Comparison of ENCODE assay signal across 8 cellular contexts in genomic region chr16:2884041-2884451, GRCh38. TPM values are rescaled to one million over a fixed set of nuclear protein-coding genes. Genes with fewer than 3 reads are reported as not detected.
A peak's percentile ranks its signal among the peaks of the same experiment; 100 is the strongest.
DNase-seq lines count a peak whose midpoint lies in the region; ATAC-seq, FAIRE-seq and TF ChIP-seq lines count a peak whose summit lies in the region.

No MANE protein-coding gene starts in this region.

- TF ChIP-seq POLR2A in GM12878 (IDR thresholded peaks at IDR 0.05; ENCODE audit: low read depth, low read length): no peak

- FAIRE-seq in GM12878 (lab: Jason Lieb, UNC): no peak

- BruUV-seq in GM12878 (replicated peaks; lab: Mats Ljungman, UMichigan): no TSS peak

- no peak for TF ChIP-seq RAD21 in GM12878 (IDR thresholded peaks at IDR 0.05; ENCODE audit: insufficient read depth, low read depth, low read length)

- intact Hi-C loops in GM12878 (cut with micrococcal nuclease; ENCODE audit: unreplicated experiment): no loop called here

- 98% methylated on average over 18 of the region's 18 CpGs for whole genome bisulfite sequencing in GM12878 (ENCODE audit: insufficient coverage, insufficient replicate concordance, low lambda C conversion rate, missing lambda C conversion rate)

- H2AFZ ChIP-seq in GM12878 (ENCODE audit: control insufficient read depth, low read depth, low read length): no peak overlapping the region

- DNase-seq in stimulated activated naive CD8-positive, alpha-beta T cell treated with anti-CD3 and anti-CD28 coated beads, Interleukin-15, Interleukin-2, amounts not matched to agents 100 U/mL and 50 U/mL, for 24 hours: no peak
- DNase-seq in GM12878 (ENCODE audit: low read depth, low spot score): no peak
- DNase-seq in mesothelial cell of epicardium (ENCODE audit: low spot score in 2 of 2, unreplicated experiment in 2 of 2): no peak
- DNase-seq in SKM-1 treated with dmso at 0.1 percent for 144 hours (lab: John Stamatoyannopoulos, UW; ENCODE audit: unreplicated experiment): no peak
- no peak for DNase-seq in GDM1 (lab: John Stamatoyannopoulos, UW)
- no peak for DNase-seq in iPS-NIHi7 (ENCODE audit: extremely low spot score)

- no peak for TF ChIP-seq EP300 in GM12878 (IDR thresholded peaks at IDR 0.05; ENCODE audit: borderline replicate concordance in 1 of 2, control insufficient read depth in 1 of 2, low read depth in 2 of 2, low read length in 2 of 2)

- RAD21 ChIA-PET in GM12878 (lab: Charles Lee; ENCODE audit: unreplicated experiment): interaction anchor here (1.0 to 2.1 kb wide), 6 partner anchors 13 to 43 kb away, joined by 3 to 19 read pairs (median 8); partner anchors contain the start of gene FLYWCH1

- H3K27me3 ChIP-seq in GM12878 (replicated peaks in 1 of 2; ENCODE audit: control insufficient read depth in 2 of 2, insufficient read depth in 2 of 2, low read length in 1 of 2): no peaks in the 10 kb centered on the region

- peaks cover 21% of the 10 kb centered on the region for H3K4me1 Mint-ChIP-seq in stimulated activated naive CD8-positive, alpha-beta T cell treated with anti-CD3 and anti-CD28 coated beads, Interleukin-15, Interleukin-2, amounts not matched to agents 100 ng/mL and 50 ng/mL, for 24 hours (ENCODE audit: low read depth)
- peaks cover 8% of the 10 kb centered on the region for H3K4me1 Mint-ChIP-seq in mesothelial cell of epicardium

- peaks cover 8% of the 10 kb centered on the region for H3K4me1 ChIP-seq in GM12878 (ENCODE audit: control insufficient read depth, insufficient read depth, low read length)

- TF ChIP-seq CTCF in GM12878 (IDR thresholded peaks at IDR 0.05 in 2 of 3, conservative IDR thresholded peaks at IDR 0.05 in 1 of 3; ENCODE audit: control insufficient read depth in 2 of 3, extremely low read depth in 1 of 3, insufficient read depth in 1 of 3, low read depth in 3 of 3, low read length in 3 of 3) (no peak), mesothelial cell of epicardium (IDR thresholded peaks at IDR 0.05; ENCODE audit: unreplicated experiment) (no peak)

- no peaks in the 10 kb centered on the region for H4K20me1 ChIP-seq in GM12878 (ENCODE audit: control insufficient read depth, insufficient read depth)

- POLR2A ChIA-PET in GM12878 (lab: Charles Lee): interaction anchor here (1.1 to 2.1 kb wide), 4 partner anchors 8 to 22 kb away, joined by 3 to 20 read pairs (median 8); no protein-coding TSS in a partner anchor

- in situ Hi-C loops in GM12878 (cut with MboI): no loop called here

- H3K27me3 Mint-ChIP-seq in stimulated activated naive CD8-positive, alpha-beta T cell treated with anti-CD3 and anti-CD28 coated beads, Interleukin-15, Interleukin-2, amounts not matched to agents 100 ng/mL and 50 ng/mL, for 24 hours: no peaks in the 10 kb centered on the region
- H3K27me3 Mint-ChIP-seq in mesothelial cell of epicardium (ENCODE audit: low read depth): peaks cover 6% of the 10 kb centered on the region

- SMC1A ChIA-PET in GM12878 (lab: Charles Lee; ENCODE audit: uncharacterized antibody, unreplicated experiment): interaction anchor here (0.7 to 2.0 kb wide), 2 partner anchors 15 to 19 kb away, joined by 4 to 9 read pairs; no protein-coding TSS in a partner anchor

- H3K36me3 ChIP-seq in GM12878 (ENCODE audit: control insufficient read depth in 2 of 2, insufficient read depth in 2 of 2, low read length in 1 of 2): no peaks in the 10 kb centered on the region

- H3K9me3 ChIP-seq in GM12878 (replicated peaks; ENCODE audit: control insufficient read depth, insufficient read depth, low read length): peaks cover 4% of the 10 kb centered on the region; the same call in 2 of the 3 replicates

- H3K36me3 Mint-ChIP-seq in stimulated activated naive CD8-positive, alpha-beta T cell treated with anti-CD3 and anti-CD28 coated beads, Interleukin-15, Interleukin-2, amounts not matched to agents 100 ng/mL and 50 ng/mL, for 24 hours (ENCODE audit: low read depth): no peaks in the 10 kb centered on the region
- peaks cover 10% of the 10 kb centered on the region for H3K36me3 Mint-ChIP-seq in mesothelial cell of epicardium

- H3K4me3 ChIP-seq in GM12878: peak overlapping the region; percentile 90

- H3K9me3 Mint-ChIP-seq in stimulated activated naive CD8-positive, alpha-beta T cell treated with anti-CD3 and anti-CD28 coated beads, Interleukin-15, Interleukin-2, amounts not matched to agents 100 ng/mL and 50 ng/mL, for 24 hours: no peaks in the 10 kb centered on the region
- H3K9me3 Mint-ChIP-seq in mesothelial cell of epicardium: peaks cover 5% of the 10 kb centered on the region

- H3K27ac ChIP-seq in GM12878 (ENCODE audit: control insufficient read depth, insufficient read depth): no peak overlapping the region

- ATAC-seq in stimulated activated naive CD8-positive, alpha-beta T cell treated with anti-CD3 and anti-CD28 coated beads, Interleukin-15, Interleukin-2, amounts not matched to agents 100 U/mL and 50 U/mL, for 24 hours: no peak
- ATAC-seq in GM12878: no peak
- ATAC-seq in GM18498 (IDR thresholded peaks at IDR 0.05; ENCODE audit: unreplicated experiment): no peak

- no peaks in the 10 kb centered on the region for H3K79me2 ChIP-seq in GM12878 (ENCODE audit: control insufficient read depth, insufficient read depth, low read length)

- CTCF ChIA-PET in GM12878 (lab: Yijun Ruan, JAX): interaction anchor here (1.7 to 2.1 kb wide), 4 partner anchors 11 to 43 kb away, joined by 8 to 12 read pairs (median 10); partner anchors contain the start of gene FLYWCH1

- peak overlapping the region; percentile 90 for H3K4me3 Mint-ChIP-seq in stimulated activated naive CD8-positive, alpha-beta T cell treated with anti-CD3 and anti-CD28 coated beads, Interleukin-15, Interleukin-2, amounts not matched to agents 100 ng/mL and 50 ng/mL, for 24 hours
- peak overlapping the region; percentile 88 for H3K4me3 Mint-ChIP-seq in mesothelial cell of epicardium

- H3K27ac Mint-ChIP-seq in stimulated activated naive CD8-positive, alpha-beta T cell treated with anti-CD3 and anti-CD28 coated beads, Interleukin-15, Interleukin-2, amounts not matched to agents 100 ng/mL and 50 ng/mL, for 24 hours: peak overlapping the region; percentile 89
- peak overlapping the region; percentile 79 for H3K27ac Mint-ChIP-seq in mesothelial cell of epicardium

- peak overlapping the region; percentile 76 for H3K9ac ChIP-seq in GM12878 (ENCODE audit: control insufficient read depth, insufficient read depth, low read length)

- peak overlapping the region; percentile 99 for H3K4me2 ChIP-seq in GM12878 (ENCODE audit: control insufficient read depth, insufficient read depth)

RNA-seq across cellular contexts. Expression of gene FLYWCH2, which starts 1.0 kb away (rescaled TPM):
- total RNA-seq in GM12878 (2013; cell fraction: nucleolus; rRNA removed): 10.5 and 11.0 TPM in 2 replicates
- 39.9 and 43.1 TPM in 2 replicates for total RNA-seq in GM12878 (2014; rRNA removed)
- total RNA-seq in GM12878 (2014; rRNA removed; fragmentation: Illumina TruSeq; extraction: Trizol): 9.1 and 11.7 TPM in 2 replicates
- 23.8 and 25.3 TPM in 2 replicates for total RNA-seq in GM12878 (2021)
- polyA plus RNA-seq in GM12878 (2011; ENCODE audit: low read depth): 4.3 TPM
- 3.0 and 6.2 TPM in 2 replicates for polyA plus RNA-seq in GM12878 (2011; rRNA removed)
- 11.6 and 18.8 TPM in 2 replicates for polyA plus RNA-seq in GM12878 (2011; cell fraction: cytosol; rRNA removed)
- 11.1 and 12.1 TPM in 2 replicates for polyA plus RNA-seq in GM12878 (2011; cell fraction: nucleus; rRNA removed)
- 14.4 and 14.6 TPM in 2 replicates for polyA plus RNA-seq in GM12878 (2012)
- polyA plus RNA-seq in GM12878 (2014; fragmentation: Illumina TruSeq; extraction: Trizol): 3.5 and 4.3 TPM in 2 replicates
- polyA plus RNA-seq in GM12878 (2014; fragmentation: Nextera tagmentation; extraction: Ambion mirVana): 1 to 10 TPM in 1 of 2 experiments, under 1 TPM in 1; 0.27 to 1.8 TPM
- 29.2 and 51.0 TPM in 2 replicates for polyA plus RNA-seq in GM12878 (2014; rRNA removed)
- 10 to 100 TPM; 29.5 to 30.2 TPM for polyA plus RNA-seq in GM12878 (2016; fragmentation: Nextera tagmentation; extraction: Ambion mirVana)
- polyA minus RNA-seq in GM12878 (2011; rRNA and poly(A)+ RNA removed): 1.2 and 4.6 TPM in 2 replicates
- 5.0 and 9.8 TPM in 2 replicates for polyA minus RNA-seq in GM12878 (2011; cell fraction: cytosol; rRNA and poly(A)+ RNA removed)
- 2.4 and 3.5 TPM in 2 replicates for polyA minus RNA-seq in GM12878 (2011; cell fraction: nucleus; rRNA and poly(A)+ RNA removed)
- total RNA-seq in mesothelial cell of epicardium: 26.3 to 28.6 TPM (median 28.3 TPM) in 3 replicates

RNA-seq across cellular contexts. Expression of gene PRSS22, which starts 26.1 kb away (rescaled TPM):
- total RNA-seq in GM12878 (2013; cell fraction: nucleolus; rRNA removed): not detected in 2 replicates
- total RNA-seq in GM12878 (2014; rRNA removed): not detected in 2 replicates
- not detected in 2 replicates for total RNA-seq in GM12878 (2014; rRNA removed; fragmentation: Illumina TruSeq; extraction: Trizol)
- not detected in 2 replicates for total RNA-seq in GM12878 (2021)
- polyA plus RNA-seq in GM12878 (2011; ENCODE audit: low read depth): not detected
- not detected in 2 replicates for polyA plus RNA-seq in GM12878 (2011; rRNA removed)
- not detected in 2 replicates for polyA plus RNA-seq in GM12878 (2011; cell fraction: cytosol; rRNA removed)
- polyA plus RNA-seq in GM12878 (2011; cell fraction: nucleus; rRNA removed): not detected in 2 replicates
- polyA plus RNA-seq in GM12878 (2012): not detected in 2 replicates
- not detected in 2 replicates for polyA plus RNA-seq in GM12878 (2014; fragmentation: Illumina TruSeq; extraction: Trizol)
- polyA plus RNA-seq in GM12878 (2014; fragmentation: Nextera tagmentation; extraction: Ambion mirVana): not detected
- polyA plus RNA-seq in GM12878 (2014; rRNA removed): not detected in 2 replicates
- not detected for polyA plus RNA-seq in GM12878 (2016; fragmentation: Nextera tagmentation; extraction: Ambion mirVana)
- polyA minus RNA-seq in GM12878 (2011; rRNA and poly(A)+ RNA removed): not detected in 2 replicates
- not detected in 2 replicates for polyA minus RNA-seq in GM12878 (2011; cell fraction: cytosol; rRNA and poly(A)+ RNA removed)
- not detected in 2 replicates for polyA minus RNA-seq in GM12878 (2011; cell fraction: nucleus; rRNA and poly(A)+ RNA removed)
- 22.8 to 25.1 TPM (median 24.9 TPM) in 3 replicates for total RNA-seq in mesothelial cell of epicardium

RNA-seq across cellular contexts. Expression of gene FLYWCH1, which starts 27.7 kb away (rescaled TPM):
- total RNA-seq in GM12878 (2013; cell fraction: nucleolus; rRNA removed): 40.3 and 43.6 TPM in 2 replicates
- total RNA-seq in GM12878 (2014; rRNA removed) (15.0 and 19.7 TPM in 2 replicates), GM12878 (2014; rRNA removed; fragmentation: Illumina TruSeq; extraction: Trizol) (6.6 and 7.9 TPM in 2 replicates), GM12878 (2021) (27.8 and 33.8 TPM in 2 replicates), mesothelial cell of epicardium (25.9 to 29.4 TPM (median 29.0 TPM) in 3 replicates)
- polyA plus RNA-seq in GM12878 (2011; ENCODE audit: low read depth): 10.7 TPM
- polyA plus RNA-seq in GM12878 (2011; rRNA removed) (7.7 and 10.6 TPM in 2 replicates), GM12878 (2014; fragmentation: Illumina TruSeq; extraction: Trizol) (1.8 and 10.1 TPM in 2 replicates), GM12878 (2014; fragmentation: Nextera tagmentation; extraction: Ambion mirVana) (under 1 TPM; 0.47 to 0.60 TPM), GM12878 (2014; rRNA removed) (29.1 and 37.9 TPM in 2 replicates), GM12878 (2016; fragmentation: Nextera tagmentation; extraction: Ambion mirVana) (10 to 100 TPM; 11.8 to 16.7 TPM)
- polyA plus RNA-seq in GM12878 (2011; cell fraction: cytosol; rRNA removed): 21.5 and 28.4 TPM in 2 replicates
- 55.9 and 70.0 TPM in 2 replicates for polyA plus RNA-seq in GM12878 (2011; cell fraction: nucleus; rRNA removed)
- 20.9 and 21.5 TPM in 2 replicates for polyA plus RNA-seq in GM12878 (2012)
- 6.7 and 11.4 TPM in 2 replicates for polyA minus RNA-seq in GM12878 (2011; rRNA and poly(A)+ RNA removed)
- 6.5 and 9.9 TPM in 2 replicates for polyA minus RNA-seq in GM12878 (2011; cell fraction: cytosol; rRNA and poly(A)+ RNA removed)
- 7.4 and 18.7 TPM in 2 replicates for polyA minus RNA-seq in GM12878 (2011; cell fraction: nucleus; rRNA and poly(A)+ RNA removed)

RNA-seq across cellular contexts. Expression of gene ZG16B, which starts 53.9 kb away (rescaled TPM):
- 3.9 and 5.5 TPM in 2 replicates for total RNA-seq in GM12878 (2013; cell fraction: nucleolus; rRNA removed)
- total RNA-seq in GM12878 (2014; rRNA removed): 6.8 and 10.0 TPM in 2 replicates
- 5.4 and 6.1 TPM in 2 replicates for total RNA-seq in GM12878 (2014; rRNA removed; fragmentation: Illumina TruSeq; extraction: Trizol)
- 5.4 and 7.5 TPM in 2 replicates for total RNA-seq in GM12878 (2021)
- polyA plus RNA-seq in GM12878 (2011; ENCODE audit: low read depth): 9.6 TPM
- 1.2 and 2.3 TPM in 2 replicates for polyA plus RNA-seq in GM12878 (2011; rRNA removed)
- polyA plus RNA-seq in GM12878 (2011; cell fraction: cytosol; rRNA removed): 2.3 and 2.4 TPM in 2 replicates
- polyA plus RNA-seq in GM12878 (2011; cell fraction: nucleus; rRNA removed): 0.56 and 2.3 TPM in 2 replicates
- 9.5 and 9.9 TPM in 2 replicates for polyA plus RNA-seq in GM12878 (2012)
- polyA plus RNA-seq in GM12878 (2014; fragmentation: Illumina TruSeq; extraction: Trizol): 5.6 and 8.2 TPM in 2 replicates
- 1 to 10 TPM in 1 of 2 experiments, under 1 TPM in 1; 1.00 to 3.7 TPM for polyA plus RNA-seq in GM12878 (2014; fragmentation: Nextera tagmentation; extraction: Ambion mirVana)
- 9.6 and 11.6 TPM in 2 replicates for polyA plus RNA-seq in GM12878 (2014; rRNA removed)
- 1 to 10 TPM; 8.2 to 8.6 TPM for polyA plus RNA-seq in GM12878 (2016; fragmentation: Nextera tagmentation; extraction: Ambion mirVana)
- polyA minus RNA-seq in GM12878 (2011; rRNA and poly(A)+ RNA removed): 0.52 and 1.3 TPM in 2 replicates
- not detected in 2 replicates for polyA minus RNA-seq in GM12878 (2011; cell fraction: cytosol; rRNA and poly(A)+ RNA removed)
- 0.60 and 0.77 TPM in 2 replicates for polyA minus RNA-seq in GM12878 (2011; cell fraction: nucleus; rRNA and poly(A)+ RNA removed)
- total RNA-seq in mesothelial cell of epicardium: 0.51 to 1.5 TPM (median 0.70 TPM) in 3 replicates

Comparison
In these comparisons a context has a peak if more than half of its experiments do, and no peak if none do; other contexts are left out.
1. RNA of gene PRSS22, which starts 26.1 kb away (total RNA-seq): 22.8 to 25.1 TPM in mesothelial cell of epicardium; not detected in GM12878; every median in the first group is over 10 times any median in the second.